In the genomic region with DNA sequence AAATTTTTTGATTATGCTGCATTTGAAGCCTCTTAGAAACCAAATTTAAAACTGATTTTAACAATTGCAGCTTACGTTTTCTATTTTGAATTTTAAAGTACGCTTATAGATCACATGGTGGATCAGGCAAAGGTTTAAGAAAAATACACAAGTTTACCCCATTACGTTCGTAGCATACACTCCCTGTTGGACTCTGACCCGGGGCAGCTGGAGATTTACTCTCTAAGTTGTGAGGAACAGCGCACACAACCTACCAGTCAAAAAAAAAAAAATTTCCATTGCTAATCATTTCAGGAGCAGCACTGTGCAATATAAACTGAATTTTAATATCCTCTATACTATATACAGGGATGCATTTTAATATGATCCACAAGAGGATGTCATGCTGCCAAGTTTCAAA, we compare ENCODE assay signal across 27 cellular contexts. TPM values are rescaled to one million over a fixed set of nuclear protein-coding genes. Genes with fewer than 3 reads are reported as not detected.
"Had no signal": no experiment of that assay in that cellular context is flagged by ENCODE, and none has a peak within 500 bp of the region (broad histone marks: within the 10 kb centered on the region; RNA-seq: fewer than 3 reads in every experiment).

No MANE protein-coding gene starts in this region.

- H3K27ac ChIP-seq: ascending aorta, brain microvascular endothelial cell, dorsolateral prefrontal cortex, esophagus muscularis mucosa, gastroesophageal sphincter, lower lobe of right lung, prostate gland, right atrium auricular region, tibial artery had no signal

- H3K9ac ChIP-seq: SK-N-SH had no signal

- H3K9me3 ChIP-seq: ascending aorta, esophagus muscularis mucosa, gastroesophageal sphincter, lower lobe of right lung, prostate gland, right atrium auricular region, SK-N-SH, tibial artery had no signal

- ATAC-seq: activated CD8-positive, alpha-beta T cell treated with anti-CD3 and anti-CD28 coated beads, Interleukin-2, amount 10 ng/mL, durations not matched to agents 7 days and 5 days; activated T-cell treated with anti-CD3 and anti-CD28 coated beads, Interleukin-2, amount 50 U/mL, for 4 hours; effector memory CD8-positive, alpha-beta T cell; gastroesophageal sphincter; left cardiac atrium; lower lobe of right lung; naive thymus-derived CD8-positive, alpha-beta T cell; stimulated activated effector memory CD8-positive, alpha-beta T cell treated with anti-CD3 and anti-CD28 coated beads, Interleukin-12 subunit alpha, Interleukin-12 subunit beta, amount 100 ng/mL, for 72 hours; stimulated activated naive CD8-positive, alpha-beta T cell treated with anti-CD3 and anti-CD28 coated beads, Interleukin-15, amount 100 ng/mL, for 72 hours had no signal

- H3K27me3 Mint-ChIP-seq: effector memory CD8-positive, alpha-beta T cell; naive thymus-derived CD8-positive, alpha-beta T cell; stimulated activated naive CD8-positive, alpha-beta T cell treated with anti-CD3 and anti-CD28 coated beads, Interleukin-15, amount 100 ng/mL, for 72 hours had no signal

- H3K27me3 ChIP-seq: ascending aorta, brain microvascular endothelial cell, dorsolateral prefrontal cortex, esophagus muscularis mucosa, gastroesophageal sphincter, right atrium auricular region, tibial artery had no signal

- H3K4me3 Mint-ChIP-seq: activated CD8-positive, alpha-beta T cell treated with anti-CD3 and anti-CD28 coated beads, Interleukin-2, amount 10 ng/mL, durations not matched to agents 7 days and 5 days; activated naive CD4-positive, alpha-beta T cell treated with anti-CD3 and anti-CD28 coated beads for 36 hours; activated T-cell treated with anti-CD3 and anti-CD28 coated beads, Interleukin-2, amount 50 U/mL, for 4 hours; effector memory CD8-positive, alpha-beta T cell; naive thymus-derived CD8-positive, alpha-beta T cell; stimulated activated effector memory CD8-positive, alpha-beta T cell treated with anti-CD3 and anti-CD28 coated beads, Interleukin-12 subunit alpha, Interleukin-12 subunit beta, amount 100 ng/mL, for 72 hours; stimulated activated naive CD8-positive, alpha-beta T cell treated with anti-CD3 and anti-CD28 coated beads, Interleukin-15, amount 100 ng/mL, for 72 hours had no signal

- H3K27ac Mint-ChIP-seq: activated CD8-positive, alpha-beta T cell treated with anti-CD3 and anti-CD28 coated beads, Interleukin-2, amount 10 ng/mL, durations not matched to agents 7 days and 5 days; stimulated activated effector memory CD8-positive, alpha-beta T cell treated with anti-CD3 and anti-CD28 coated beads, Interleukin-12 subunit alpha, Interleukin-12 subunit beta, amount 100 ng/mL, for 72 hours; stimulated activated naive CD8-positive, alpha-beta T cell treated with anti-CD3 and anti-CD28 coated beads, Interleukin-15, amount 100 ng/mL, for 72 hours had no signal

- H3K9me3 Mint-ChIP-seq: activated naive CD4-positive, alpha-beta T cell treated with anti-CD3 and anti-CD28 coated beads for 36 hours; activated T-cell treated with anti-CD3 and anti-CD28 coated beads, Interleukin-2, amount 50 U/mL, for 4 hours; effector memory CD8-positive, alpha-beta T cell; naive thymus-derived CD8-positive, alpha-beta T cell; stimulated activated effector memory CD8-positive, alpha-beta T cell treated with anti-CD3 and anti-CD28 coated beads, Interleukin-12 subunit alpha, Interleukin-12 subunit beta, amount 100 ng/mL, for 72 hours; stimulated activated naive CD8-positive, alpha-beta T cell treated with anti-CD3 and anti-CD28 coated beads, Interleukin-15, amount 100 ng/mL, for 72 hours had no signal

- FAIRE-seq: islet of Langerhans, urothelium cell line had no signal

- DNase-seq: activated CD4-positive, alpha-beta T cell treated with anti-CD3 and anti-CD28 coated beads for 48 hours; activated CD8-positive, alpha-beta T cell treated with anti-CD3 and anti-CD28 coated beads, Interleukin-2, amount 10 ng/mL, durations not matched to agents 7 days and 5 days; activated naive CD4-positive, alpha-beta T cell treated with anti-CD3 and anti-CD28 coated beads for 36 hours; activated T-cell treated with anti-CD3 and anti-CD28 coated beads, Interleukin-2, amount 50 U/mL, for 4 hours; brain microvascular endothelial cell; central memory CD4-positive, alpha-beta T cell; dorsolateral prefrontal cortex; effector memory CD8-positive, alpha-beta T cell; head of caudate nucleus; left cardiac atrium; lower lobe of right lung; mesendoderm; naive thymus-derived CD8-positive, alpha-beta T cell; SK-N-SH; stimulated activated CD4-positive, alpha-beta T cell treated with anti-CD3 and anti-CD28 coated beads, Interleukin-2, amount 100 ng/mL, for 24 hours; stimulated activated naive CD8-positive, alpha-beta T cell treated with anti-CD3 and anti-CD28 coated beads, Interleukin-15, amount 100 ng/mL, for 72 hours; tibial artery had no signal

- H3K4me3 ChIP-seq: ascending aorta, dorsolateral prefrontal cortex, esophagus muscularis mucosa, gastroesophageal sphincter, lower lobe of right lung, prostate gland, right atrium auricular region, tibial artery had no signal

- H3K4me1 ChIP-seq: ascending aorta, lower lobe of right lung, prostate gland had no signal

- H3K4me2 ChIP-seq: SK-N-SH had no signal

RNA-seq across cellular contexts. Expression of gene AMPD1, which starts 42.0 kb away (rescaled TPM):
- total RNA-seq: activated CD8-positive, alpha-beta T cell treated with anti-CD3 and anti-CD28 coated beads, Interleukin-2, amount 10 ng/mL, durations not matched to agents 7 days and 5 days; activated naive CD4-positive, alpha-beta T cell treated with anti-CD3 and anti-CD28 coated beads for 36 hours; activated T-cell treated with anti-CD3 and anti-CD28 coated beads, Interleukin-2, amount 50 U/mL, for 4 hours; ascending aorta; dorsolateral prefrontal cortex; esophagus muscularis mucosa; gastroesophageal sphincter; left cardiac atrium; naive thymus-derived CD8-positive, alpha-beta T cell; osteocyte; right atrium auricular region; T-helper 2 cell treated with Interferon-gamma antibody and Interleukin-4, amounts not matched to agents 100 ng/mL and 5 ng/mL, for 36 hours had no signal
- polyA plus RNA-seq: naive thymus-derived CD8-positive, alpha-beta T cell; SK-N-SH had no signal
